ENCODE assay signal across 20 cellular contexts in genomic region chr2:144776766-144777165, GRCh38.
"Had no signal": no experiment of that assay in that cellular context is flagged by ENCODE, and none has a peak within 500 bp of the region (broad histone marks: within the 10 kb centered on the region; RNA-seq: fewer than 3 reads in every experiment).

No MANE protein-coding gene starts in this region.

- DNase-seq: activated T-cell treated with anti-CD3 and anti-CD28 coated beads, Interleukin-2, amount 50 U/mL, for 1 hour; adrenal gland; head of caudate nucleus; hypothalamus; islet precursor cell; left cardiac atrium; pancreas; psoas muscle; stimulated activated CD4-positive, alpha-beta T cell treated with anti-CD3 and anti-CD28 coated beads, Interleukin-1b, Interleukin-23, amount 100 ng/mL, for 48 hours; substantia nigra; T-helper 1 cell; thyroid gland; upper lobe of right lung; WERI-Rb-1 had no signal

- ATAC-seq: activated naive CD4-positive, alpha-beta T cell treated with anti-CD3 and anti-CD28 coated beads, Interleukin-2, amount 50 U/mL, for 72 hours; activated T-helper 17 cell treated with anti-CD3 and anti-CD28 coated beads, Interleukin-2, amount 50 U/mL, for 72 hours; gastroesophageal sphincter; left cardiac atrium; natural killer cell treated with Interleukin-12 subunit alpha and Interleukin-12 subunit beta and Interleukin-15 and Interleukin-18, amount 100 ng/mL, for 72 hours; pancreas; psoas muscle; upper lobe of right lung had no signal

- H3K9me3 ChIP-seq: adrenal gland, gastroesophageal sphincter, pancreas, psoas muscle, right atrium auricular region, thyroid gland, upper lobe of right lung had no signal

- H3K36me3 ChIP-seq: adrenal gland, gastroesophageal sphincter, pancreas, right atrium auricular region, thyroid gland, upper lobe of right lung, WERI-Rb-1 had no signal

- H3K27me3 ChIP-seq: adrenal gland, gastroesophageal sphincter, pancreas, right atrium auricular region, thyroid gland, upper lobe of right lung had no signal

- H3K4me1 ChIP-seq: adrenal gland, gastroesophageal sphincter, pancreas, psoas muscle, right atrium auricular region, thyroid gland, upper lobe of right lung had no signal

- H3K4me3 ChIP-seq: adrenal gland, gastroesophageal sphincter, pancreas, psoas muscle, right atrium auricular region, thyroid gland, upper lobe of right lung had no signal

- H3K27ac ChIP-seq: adrenal gland, epithelial cell of prostate, gastroesophageal sphincter, pancreas, psoas muscle, right atrium auricular region, thyroid gland, upper lobe of right lung, WERI-Rb-1 had no signal
